Comparison of ENCODE assay signal across 8 cellular contexts in genomic region chr4:159042097-159042605, GRCh38.
DNase-seq lines count a peak whose midpoint lies in the region; ATAC-seq, FAIRE-seq and TF ChIP-seq lines count a peak whose summit lies in the region.
"Had no signal": no experiment of that assay in that cellular context is flagged by ENCODE, and none has a peak within 500 bp of the region (broad histone marks: within the 10 kb centered on the region; RNA-seq: fewer than 3 reads in every experiment).

No MANE protein-coding gene starts in this region.

- TF ChIP-seq CTCF in chondrocyte (IDR thresholded peaks at IDR 0.05): no peak

- peak; percentile 44 for ATAC-seq in HG02571 (IDR thresholded peaks at IDR 0.05; ENCODE audit: unreplicated experiment)
- no peak for ATAC-seq in activated T-cell treated with anti-CD3 and anti-CD28 coated beads, Interleukin-2, amount 50 U/mL, for 72 hours (replicated peaks in 1 of 2)

- DNase-seq in GM18507 (ENCODE audit: extremely low spot score, insufficient read length, low read depth): no peak
- peak; percentile 99 for DNase-seq in OCI-M1 (lab: John Stamatoyannopoulos, UW)
- peak; percentile 72 for DNase-seq in medulla oblongata (ENCODE audit: extremely low spot score)
- no peak for DNase-seq in cerebellar nuclear complex (lab: John Stamatoyannopoulos, UW)
- no peak for DNase-seq in activated T-cell treated with anti-CD3 and anti-CD28 coated beads, Interleukin-2, amount 50 U/mL, for 72 hours
- DNase-seq in chondrocyte (ENCODE audit: low spot score): no peak
- DNase-seq: cortex of kidney had no signal

- H3K4me1 Mint-ChIP-seq in activated T-cell treated with anti-CD3 and anti-CD28 coated beads, Interleukin-2, amount 50 U/mL, for 72 hours (ENCODE audit: low read depth): peaks cover 5% of the 10 kb centered on the region
- H3K4me1 Mint-ChIP-seq in chondrocyte (ENCODE audit: low read depth): peaks cover 10% of the 10 kb centered on the region

- H3K4me3 Mint-ChIP-seq in activated T-cell treated with anti-CD3 and anti-CD28 coated beads, Interleukin-2, amount 50 U/mL, for 72 hours: no peak overlapping the region
- H3K4me3 Mint-ChIP-seq in chondrocyte (ENCODE audit: unreplicated experiment): no peak overlapping the region

- no peaks in the 10 kb centered on the region for H3K9me3 Mint-ChIP-seq in activated T-cell treated with anti-CD3 and anti-CD28 coated beads, Interleukin-2, amount 50 U/mL, for 72 hours
- H3K9me3 Mint-ChIP-seq in chondrocyte (ENCODE audit: low read depth): no peaks in the 10 kb centered on the region

- H3K36me3 Mint-ChIP-seq in activated T-cell treated with anti-CD3 and anti-CD28 coated beads, Interleukin-2, amount 50 U/mL, for 72 hours (ENCODE audit: insufficient read depth in 2 of 2): no peaks in the 10 kb centered on the region
- peaks cover 2% of the 10 kb centered on the region for H3K36me3 Mint-ChIP-seq in chondrocyte (ENCODE audit: low read depth)

- FAIRE-seq in GM18507 (lab: Jason Lieb, UNC): peak; percentile 64

- no peak overlapping the region for H3K27ac Mint-ChIP-seq in activated T-cell treated with anti-CD3 and anti-CD28 coated beads, Interleukin-2, amount 50 U/mL, for 72 hours
- no peak overlapping the region for H3K27ac Mint-ChIP-seq in chondrocyte (ENCODE audit: unreplicated experiment)

- peaks cover 67% of the 10 kb centered on the region for H3K27me3 Mint-ChIP-seq in activated T-cell treated with anti-CD3 and anti-CD28 coated beads, Interleukin-2, amount 50 U/mL, for 72 hours (ENCODE audit: low read depth)
- H3K27me3 Mint-ChIP-seq in chondrocyte (ENCODE audit: low read depth): no peaks in the 10 kb centered on the region

Comparison
In these comparisons a context has a peak if more than half of its experiments do, and no peak if none do; other contexts are left out.
1. DNase-seq: peak in OCI-M1 (single experiment) and medulla oblongata (single experiment); none in GM18507 (single experiment), cerebellar nuclear complex (0 of 2), activated T-cell treated with anti-CD3 and anti-CD28 coated beads, Interleukin-2, amount 50 U/mL, for 72 hours (0 of 2) and chondrocyte (single experiment).